In the genomic region with DNA sequence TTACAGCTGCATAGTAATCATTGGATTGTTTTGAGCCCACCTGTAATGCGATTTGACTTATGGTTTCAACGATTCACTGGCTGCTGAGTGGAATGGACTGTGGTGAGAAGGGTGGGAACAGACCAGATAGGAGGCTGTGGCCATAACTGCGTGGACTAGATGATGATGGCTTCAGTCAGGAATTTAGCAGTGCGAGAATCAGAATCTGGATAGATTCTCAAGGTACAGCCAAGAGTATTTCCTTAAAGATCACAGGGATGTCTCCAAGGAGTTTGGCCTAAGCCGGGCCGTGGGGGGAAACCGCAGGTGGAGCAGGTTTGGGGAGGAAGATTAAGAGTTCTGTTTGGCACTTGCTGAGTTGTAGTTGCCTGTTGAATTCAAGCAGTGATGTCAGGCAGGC, we compare ENCODE assay signal across 2 cellular contexts.
TF ChIP-seq lines count a peak whose summit lies in the region.

No MANE protein-coding gene starts in this region.

TF ChIP-seq in IMR-90, 13 proteins besides CTCF, POLR2A, EP300 and RAD21:
- TF ChIP-seq NFE2L2 (IDR thresholded peaks at IDR 0.05; ENCODE audit: low read depth, low read length), result no peak
- TF ChIP-seq RCOR1 (IDR thresholded peaks at IDR 0.05; ENCODE audit: insufficient replicate concordance, low read length), result no peak
- TF ChIP-seq CHD1 (IDR thresholded peaks at IDR 0.05; ENCODE audit: low read depth, low read length), result no peak
- no peak for TF ChIP-seq RFX5 (IDR thresholded peaks at IDR 0.05; ENCODE audit: low read depth, low read length)
- TF ChIP-seq SMC3 (IDR thresholded peaks at IDR 0.05; ENCODE audit: low read depth, low read length), result no peak
- TF ChIP-seq MAZ (IDR thresholded peaks at IDR 0.05; ENCODE audit: borderline replicate concordance, low read depth, low read length), result no peak
- no peak for TF ChIP-seq MXI1 (IDR thresholded peaks at IDR 0.05; ENCODE audit: borderline replicate concordance, low read depth, low read length)
- no peak for TF ChIP-seq USF2 (IDR thresholded peaks at IDR 0.05; ENCODE audit: low read depth, low read length)
- TF ChIP-seq CEBPB (IDR thresholded peaks at IDR 0.05; ENCODE audit: low read depth, low read length), result no peak
- no peak for TF ChIP-seq BHLHE40 (IDR thresholded peaks at IDR 0.05; ENCODE audit: low read depth, low read length)
- TF ChIP-seq, protein P1, sequence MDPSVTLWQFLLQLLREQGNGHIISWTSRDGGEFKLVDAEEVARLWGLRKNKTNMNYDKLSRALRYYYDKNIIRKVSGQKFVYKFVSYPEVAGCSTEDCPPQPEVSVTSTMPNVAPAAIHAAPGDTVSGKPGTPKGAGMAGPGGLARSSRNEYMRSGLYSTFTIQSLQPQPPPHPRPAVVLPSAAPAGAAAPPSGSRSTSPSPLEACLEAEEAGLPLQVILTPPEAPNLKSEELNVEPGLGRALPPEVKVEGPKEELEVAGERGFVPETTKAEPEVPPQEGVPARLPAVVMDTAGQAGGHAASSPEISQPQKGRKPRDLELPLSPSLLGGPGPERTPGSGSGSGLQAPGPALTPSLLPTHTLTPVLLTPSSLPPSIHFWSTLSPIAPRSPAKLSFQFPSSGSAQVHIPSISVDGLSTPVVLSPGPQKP (IDR thresholded peaks at IDR 0.05; ENCODE audit: borderline replicate concordance, low read depth, low read length), result no peak
- no peak for TF ChIP-seq MAFK (IDR thresholded peaks at IDR 0.05; ENCODE audit: low read depth, low read length)
- TF ChIP-seq FOS (IDR thresholded peaks at IDR 0.05; ENCODE audit: low read depth, low read length), result no peak
TF ChIP-seq in IMR-90: peak in this region for 0.

TF ChIP-seq in H1, 55 proteins besides CTCF, POLR2A, EP300 and RAD21:
- TF ChIP-seq, protein P2, sequence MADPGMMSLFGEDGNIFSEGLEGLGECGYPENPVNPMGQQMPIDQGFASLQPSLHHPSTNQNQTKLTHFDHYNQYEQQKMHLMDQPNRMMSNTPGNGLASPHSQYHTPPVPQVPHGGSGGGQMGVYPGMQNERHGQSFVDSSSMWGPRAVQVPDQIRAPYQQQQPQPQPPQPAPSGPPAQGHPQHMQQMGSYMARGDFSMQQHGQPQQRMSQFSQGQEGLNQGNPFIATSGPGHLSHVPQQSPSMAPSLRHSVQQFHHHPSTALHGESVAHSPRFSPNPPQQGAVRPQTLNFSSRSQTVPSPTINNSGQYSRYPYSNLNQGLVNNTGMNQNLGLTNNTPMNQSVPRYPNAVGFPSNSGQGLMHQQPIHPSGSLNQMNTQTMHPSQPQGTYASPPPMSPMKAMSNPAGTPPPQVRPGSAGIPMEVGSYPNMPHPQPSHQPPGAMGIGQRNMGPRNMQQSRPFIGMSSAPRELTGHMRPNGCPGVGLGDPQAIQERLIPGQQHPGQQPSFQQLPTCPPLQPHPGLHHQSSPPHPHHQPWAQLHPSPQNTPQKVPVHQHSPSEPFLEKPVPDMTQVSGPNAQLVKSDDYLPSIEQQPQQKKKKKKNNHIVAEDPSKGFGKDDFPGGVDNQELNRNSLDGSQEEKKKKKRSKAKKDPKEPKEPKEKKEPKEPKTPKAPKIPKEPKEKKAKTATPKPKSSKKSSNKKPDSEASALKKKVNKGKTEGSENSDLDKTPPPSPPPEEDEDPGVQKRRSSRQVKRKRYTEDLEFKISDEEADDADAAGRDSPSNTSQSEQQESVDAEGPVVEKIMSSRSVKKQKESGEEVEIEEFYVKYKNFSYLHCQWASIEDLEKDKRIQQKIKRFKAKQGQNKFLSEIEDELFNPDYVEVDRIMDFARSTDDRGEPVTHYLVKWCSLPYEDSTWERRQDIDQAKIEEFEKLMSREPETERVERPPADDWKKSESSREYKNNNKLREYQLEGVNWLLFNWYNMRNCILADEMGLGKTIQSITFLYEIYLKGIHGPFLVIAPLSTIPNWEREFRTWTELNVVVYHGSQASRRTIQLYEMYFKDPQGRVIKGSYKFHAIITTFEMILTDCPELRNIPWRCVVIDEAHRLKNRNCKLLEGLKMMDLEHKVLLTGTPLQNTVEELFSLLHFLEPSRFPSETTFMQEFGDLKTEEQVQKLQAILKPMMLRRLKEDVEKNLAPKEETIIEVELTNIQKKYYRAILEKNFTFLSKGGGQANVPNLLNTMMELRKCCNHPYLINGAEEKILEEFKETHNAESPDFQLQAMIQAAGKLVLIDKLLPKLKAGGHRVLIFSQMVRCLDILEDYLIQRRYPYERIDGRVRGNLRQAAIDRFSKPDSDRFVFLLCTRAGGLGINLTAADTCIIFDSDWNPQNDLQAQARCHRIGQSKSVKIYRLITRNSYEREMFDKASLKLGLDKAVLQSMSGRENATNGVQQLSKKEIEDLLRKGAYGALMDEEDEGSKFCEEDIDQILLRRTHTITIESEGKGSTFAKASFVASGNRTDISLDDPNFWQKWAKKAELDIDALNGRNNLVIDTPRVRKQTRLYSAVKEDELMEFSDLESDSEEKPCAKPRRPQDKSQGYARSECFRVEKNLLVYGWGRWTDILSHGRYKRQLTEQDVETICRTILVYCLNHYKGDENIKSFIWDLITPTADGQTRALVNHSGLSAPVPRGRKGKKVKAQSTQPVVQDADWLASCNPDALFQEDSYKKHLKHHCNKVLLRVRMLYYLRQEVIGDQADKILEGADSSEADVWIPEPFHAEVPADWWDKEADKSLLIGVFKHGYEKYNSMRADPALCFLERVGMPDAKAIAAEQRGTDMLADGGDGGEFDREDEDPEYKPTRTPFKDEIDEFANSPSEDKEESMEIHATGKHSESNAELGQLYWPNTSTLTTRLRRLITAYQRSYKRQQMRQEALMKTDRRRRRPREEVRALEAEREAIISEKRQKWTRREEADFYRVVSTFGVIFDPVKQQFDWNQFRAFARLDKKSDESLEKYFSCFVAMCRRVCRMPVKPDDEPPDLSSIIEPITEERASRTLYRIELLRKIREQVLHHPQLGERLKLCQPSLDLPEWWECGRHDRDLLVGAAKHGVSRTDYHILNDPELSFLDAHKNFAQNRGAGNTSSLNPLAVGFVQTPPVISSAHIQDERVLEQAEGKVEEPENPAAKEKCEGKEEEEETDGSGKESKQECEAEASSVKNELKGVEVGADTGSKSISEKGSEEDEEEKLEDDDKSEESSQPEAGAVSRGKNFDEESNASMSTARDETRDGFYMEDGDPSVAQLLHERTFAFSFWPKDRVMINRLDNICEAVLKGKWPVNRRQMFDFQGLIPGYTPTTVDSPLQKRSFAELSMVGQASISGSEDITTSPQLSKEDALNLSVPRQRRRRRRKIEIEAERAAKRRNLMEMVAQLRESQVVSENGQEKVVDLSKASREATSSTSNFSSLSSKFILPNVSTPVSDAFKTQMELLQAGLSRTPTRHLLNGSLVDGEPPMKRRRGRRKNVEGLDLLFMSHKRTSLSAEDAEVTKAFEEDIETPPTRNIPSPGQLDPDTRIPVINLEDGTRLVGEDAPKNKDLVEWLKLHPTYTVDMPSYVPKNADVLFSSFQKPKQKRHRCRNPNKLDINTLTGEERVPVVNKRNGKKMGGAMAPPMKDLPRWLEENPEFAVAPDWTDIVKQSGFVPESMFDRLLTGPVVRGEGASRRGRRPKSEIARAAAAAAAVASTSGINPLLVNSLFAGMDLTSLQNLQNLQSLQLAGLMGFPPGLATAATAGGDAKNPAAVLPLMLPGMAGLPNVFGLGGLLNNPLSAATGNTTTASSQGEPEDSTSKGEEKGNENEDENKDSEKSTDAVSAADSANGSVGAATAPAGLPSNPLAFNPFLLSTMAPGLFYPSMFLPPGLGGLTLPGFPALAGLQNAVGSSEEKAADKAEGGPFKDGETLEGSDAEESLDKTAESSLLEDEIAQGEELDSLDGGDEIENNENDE (IDR thresholded peaks at IDR 0.05; ENCODE audit: insufficient replicate concordance, low read length), result no peak
- no peak for TF ChIP-seq HDAC6 (IDR thresholded peaks at IDR 0.05; ENCODE audit: low read depth, low read length)
